Comparison of ENCODE assay signal across 13 cellular contexts in genomic region chr7:6480323-6480660, GRCh38. TPM values are rescaled to one million over a fixed set of nuclear protein-coding genes. Genes with fewer than 3 reads are reported as not detected.
DNase-seq lines count a peak whose midpoint lies in the region; ATAC-seq and TF ChIP-seq lines count a peak whose summit lies in the region.
"Had no signal": no experiment of that assay in that cellular context is flagged by ENCODE, and none has a peak within 500 bp of the region (broad histone marks: within the 10 kb centered on the region; RNA-seq: fewer than 3 reads in every experiment).

No MANE protein-coding gene starts in this region.

- H3K36me3 ChIP-seq in cardiac muscle cell (peaks cover 3% of the 10 kb centered on the region), PC-9 (ENCODE audit: low read depth) (peaks cover 14% of the 10 kb centered on the region), liver (ENCODE audit: control insufficient read depth in 4 of 4, insufficient read depth in 3 of 4, low read depth in 1 of 4, low read length in 3 of 4) (peaks cover 0 to 7% (median 2%) of the 10 kb centered on the region in 4 donors), breast epithelium (no peaks in the 10 kb centered on the region)

- peak overlapping the region; percentile 63 for H3K27ac Mint-ChIP-seq in type B pancreatic cell

- CTCF ChIA-PET in PC-9 (lab: Charles Lee) = no interaction called here

- no peak for TF ChIP-seq CTCF in cardiac muscle cell (IDR thresholded peaks at IDR 0.05; ENCODE audit: low read depth, low read length)
- no peak for TF ChIP-seq CTCF in PC-9 (conservative IDR thresholded peaks at IDR 0.05)
- no peak for TF ChIP-seq CTCF in liver (IDR thresholded peaks at IDR 0.05; ENCODE audit: low read depth, low read length, missing input control)
- TF ChIP-seq CTCF in type B pancreatic cell (conservative IDR thresholded peaks at IDR 0.05) = no peak
- TF ChIP-seq CTCF in breast epithelium (IDR thresholded peaks at IDR 0.05) = no peak

- peaks cover 78% of the 10 kb centered on the region for H4K20me1 ChIP-seq in PC-9 (ENCODE audit: insufficient read depth)

- DNase-seq in cardiac muscle cell (ENCODE audit: low read depth in 1 of 2, low spot score in 1 of 2) (peak in 1 of 2 donors; percentile 9), left cardiac atrium (no peak), PC-9 (no peak), type B pancreatic cell (ENCODE audit: extremely low spot score, unreplicated experiment) (no peak), breast epithelium (ENCODE audit: low spot score in 2 of 2) (no peak)
- DNase-seq: activated CD4-positive, CD25-positive, alpha-beta regulatory T cell; activated effector memory CD4-positive, alpha-beta T cell treated with Interleukin-2 at 50 U/mL for 16 hours; islet precursor cell; nephron progenitor cell; SHP77 had no signal

- peaks cover 5% of the 10 kb centered on the region for H3K9me3 Mint-ChIP-seq in type B pancreatic cell

- H3K9me2 ChIP-seq in PC-9 (ENCODE audit: insufficient read depth) = no peaks in the 10 kb centered on the region

- H3K27me3 ChIP-seq in cardiac muscle cell (no peaks in the 10 kb centered on the region), PC-9 (ENCODE audit: insufficient read depth, low read depth) (no peaks in the 10 kb centered on the region), liver (ENCODE audit: control insufficient read depth in 4 of 4, insufficient read depth in 4 of 4, low read length in 3 of 4) (no peaks in the 10 kb centered on the region), breast epithelium (no peaks in the 10 kb centered on the region)

- peaks cover 23% of the 10 kb centered on the region; the same call in 1 of the 2 replicates for H3F3A ChIP-seq in PC-9 (ENCODE audit: insufficient read depth, low read depth)

- intact Hi-C loops in left cardiac atrium (cut with DNase I) (no loop called here), PC-9 (cut with micrococcal nuclease; ENCODE audit: unreplicated experiment) (no loop called here), breast epithelium (cut with DNase I; ENCODE audit: low total_unique reads) (no loop called here)

- 35% methylated on average over 5 of the region's 5 CpGs for WGBS in liver

- H3K4me2 ChIP-seq in PC-9 = 0 out of 2 replicates have a peak overlapping the region, but pooled peaks have one; percentile 3

- TF ChIP-seq RAD21 in liver (IDR thresholded peaks at IDR 0.05) = no peak

- H3K27me3 Mint-ChIP-seq in type B pancreatic cell = no peaks in the 10 kb centered on the region

- TF ChIP-seq POLR2A in breast epithelium (IDR thresholded peaks at IDR 0.05) = no peak

- H3K27ac ChIP-seq in cardiac muscle cell (peak overlapping the region; percentile 39), PC-9 (no peak overlapping the region), liver (ENCODE audit: low read depth in 1 of 2, low read length in 2 of 2) (no peak overlapping the region), breast epithelium (no peak overlapping the region)

- H3K79me2 ChIP-seq in PC-9 (ENCODE audit: low read depth) = peaks cover 87% of the 10 kb centered on the region

- no TSS peak for BruUV-seq in PC-9 (replicated peaks; lab: Mats Ljungman, UMichigan)

- H3K4me3 ChIP-seq in cardiac muscle cell (no peak overlapping the region), PC-9 (no peak overlapping the region), liver (ENCODE audit: low read depth in 1 of 3, low read length in 3 of 3) (peak overlapping the region in 1 of 3 donors; percentile 0), breast epithelium (peak overlapping the region in 1 of 3 donors; percentile 16)

- POLR2A ChIA-PET in PC-9 (lab: Charles Lee; ENCODE audit: unreplicated experiment) = no interaction called here

- ATAC-seq in left cardiac atrium (no peak), GM21367 (IDR thresholded peaks at IDR 0.05; ENCODE audit: unreplicated experiment) (no peak), HG03159 (IDR thresholded peaks at IDR 0.05; ENCODE audit: unreplicated experiment) (no peak)

- H3K9me3 ChIP-seq in cardiac muscle cell (ENCODE audit: low read depth) (no peaks in the 10 kb centered on the region), PC-9 (ENCODE audit: insufficient read depth, low read depth) (no peaks in the 10 kb centered on the region), liver (ENCODE audit: control insufficient read depth in 4 of 4, low read length in 3 of 4) (no peaks in the 10 kb centered on the region), breast epithelium (no peaks in the 10 kb centered on the region)

- H3K36me3 Mint-ChIP-seq in type B pancreatic cell = peaks cover 8% of the 10 kb centered on the region

- peak overlapping the region; percentile 4 for H3K4me3 Mint-ChIP-seq in type B pancreatic cell

- no peak overlapping the region for H2AFZ ChIP-seq in PC-9

- H3K9ac ChIP-seq in liver (ENCODE audit: low read depth in 1 of 2, low read length in 2 of 2) = peak overlapping the region; percentile 5

- peaks cover 12% of the 10 kb centered on the region for H3K4me1 ChIP-seq in cardiac muscle cell (ENCODE audit: low read depth)
- peaks cover 32% of the 10 kb centered on the region for H3K4me1 ChIP-seq in PC-9 (replicated peaks; ENCODE audit: insufficient read depth)
- peaks cover 6 to 63% (median 47%) of the 10 kb centered on the region in 4 donors for H3K4me1 ChIP-seq in liver (ENCODE audit: control insufficient read depth in 4 of 4, insufficient read depth in 4 of 4, low read length in 3 of 4)
- H3K4me1 ChIP-seq in breast epithelium = peaks cover 0 to 3% of the 10 kb centered on the region in 2 donors

- H3K4me1 Mint-ChIP-seq in type B pancreatic cell (ENCODE audit: unreplicated experiment) = peaks cover 48% of the 10 kb centered on the region

TF ChIP-seq in liver, 16 proteins besides CTCF, POLR2A, EP300 and RAD21 (continues in another document):
- TF ChIP-seq HNF4A (conservative IDR thresholded peaks at IDR 0.05) (no peak), HNF4G (IDR thresholded peaks at IDR 0.05) (no peak), MAX (IDR thresholded peaks at IDR 0.05) (no peak), REST (IDR thresholded peaks at IDR 0.05) (no peak), JUND (IDR thresholded peaks at IDR 0.05) (no peak), NR2F2 (IDR thresholded peaks at IDR 0.05) (no peak), ZBTB33 (IDR thresholded peaks at IDR 0.05) (no peak), FOXA1 (IDR thresholded peaks at IDR 0.05) (no peak), RXRA (IDR thresholded peaks at IDR 0.05) (no peak), SP1 (IDR thresholded peaks at IDR 0.05) (no peak), GABPA (IDR thresholded peaks at IDR 0.05 in 1 of 2, conservative IDR thresholded peaks at IDR 0.05 in 1 of 2) (no peak)

RNA-seq across cellular contexts. Expression of gene KDELR2, which starts 3.7 kb away (rescaled TPM):
- total RNA-seq in cardiac muscle cell (46.9 and 60.4 TPM in 2 replicates), left cardiac atrium (100 to 1,000 TPM in 1 of 2 donors, 10 to 100 TPM in 1; 90.8 to 122 TPM), PC-9 (2021) (134 and 217 TPM in 2 replicates), liver (100 to 1,000 TPM in 1 of 2 donors, 10 to 100 TPM in 1; 91.9 to 173 TPM), type B pancreatic cell (ENCODE audit: low replicate concordance) (147 and 227 TPM in 2 replicates), breast epithelium (100 to 1,000 TPM in 1 of 3 donors, 10 to 100 TPM in 2; 75.2 to 106 (median 81.7) TPM)
- polyA plus RNA-seq in cardiac muscle cell (130 and 160 TPM in 2 replicates), liver (100 to 1,000 TPM; 140 to 154 TPM)

RNA-seq across cellular contexts. Expression of gene DAGLB, which starts 32.5 kb away (rescaled TPM):
- total RNA-seq in cardiac muscle cell (20.9 and 22.3 TPM in 2 replicates), left cardiac atrium (10 to 100 TPM in 1 of 2 donors, 1 to 10 TPM in 1; 8.6 to 11.9 TPM), PC-9 (2021) (46.7 and 56.4 TPM in 2 replicates), liver (10 to 100 TPM; 10.3 to 10.7 TPM), type B pancreatic cell (ENCODE audit: low replicate concordance) (21.2 and 27.0 TPM in 2 replicates), breast epithelium (10 to 100 TPM; 15.4 to 18.0 (median 17.6) TPM)
- polyA plus RNA-seq in cardiac muscle cell (18.9 and 27.0 TPM in 2 replicates), liver (1 to 10 TPM; 4.9 to 6.6 TPM)
